In the genomic region with DNA sequence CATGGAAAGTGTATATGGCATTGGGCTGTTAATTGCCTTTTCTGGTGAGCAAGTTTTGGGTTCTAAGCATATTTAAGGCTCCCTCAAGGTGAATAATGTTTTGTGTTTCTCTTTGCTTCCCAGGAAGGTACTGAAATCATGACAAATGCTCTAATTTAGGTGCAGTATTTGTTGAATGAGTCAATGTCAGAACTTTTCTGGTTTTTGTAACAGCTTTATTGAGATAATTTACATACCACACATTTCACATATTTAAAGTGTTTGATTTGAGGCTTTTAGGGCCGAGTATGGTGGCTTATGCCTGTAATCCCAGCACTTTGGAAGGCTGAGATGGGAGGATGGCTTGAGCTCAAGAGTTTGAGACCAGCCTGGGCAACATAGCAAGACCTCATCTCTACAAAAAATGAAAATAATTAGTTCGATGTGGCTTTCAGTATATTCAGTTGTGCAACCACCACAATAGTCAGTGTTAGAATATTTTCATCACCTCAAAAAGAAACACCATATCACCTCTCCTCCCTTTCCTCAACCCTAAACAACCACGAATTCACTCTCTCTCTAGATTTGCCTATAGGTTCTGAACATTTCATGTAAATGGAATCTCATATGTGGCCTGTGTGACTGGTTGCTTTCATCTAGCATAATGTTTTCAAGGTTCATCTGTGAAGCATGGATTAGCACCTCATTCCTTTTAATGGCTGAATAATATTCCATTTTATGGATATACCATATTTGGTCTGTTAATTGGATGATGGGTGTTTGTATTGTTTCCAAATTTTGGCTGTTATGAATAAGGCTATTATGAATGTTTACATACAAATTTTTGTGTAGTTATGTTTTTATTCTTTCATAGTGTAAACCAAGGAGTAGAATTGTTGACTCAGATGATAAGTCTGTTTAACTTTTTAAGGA, we compare ENCODE assay signal across 19 cellular contexts.
"Had no signal": no experiment of that assay in that cellular context is flagged by ENCODE, and none has a peak within 500 bp of the region (broad histone marks: within the 10 kb centered on the region; RNA-seq: fewer than 3 reads in every experiment).

No MANE protein-coding gene starts in this region.

- H3K27me3 Mint-ChIP-seq: brain; central memory CD8-positive, alpha-beta T cell; stimulated activated naive CD8-positive, alpha-beta T cell treated with anti-CD3 and anti-CD28 coated beads, Interleukin-15, amount 100 ng/mL, for 72 hours had no signal

- H3K27ac Mint-ChIP-seq: activated T-helper 1 cell treated with anti-CD3 and anti-CD28 coated beads, Interleukin-12 subunit alpha, Interleukin-12 subunit beta, Interleukin-2, Interleukin-4 antibody, amounts not matched to agents 30 ng/mL and 10 ng/mL and 1 ng/mL, durations not matched to agents 14 hours and 24 hours and 36 hours; brain had no signal

- H3K27me3 ChIP-seq: ovary had no signal

- FAIRE-seq: kidney, TTC549 had no signal

- H3K4me3 Mint-ChIP-seq: activated T-helper 1 cell treated with anti-CD3 and anti-CD28 coated beads, Interleukin-12 subunit alpha, Interleukin-12 subunit beta, Interleukin-2, Interleukin-4 antibody, amounts not matched to agents 30 ng/mL and 10 ng/mL and 1 ng/mL, durations not matched to agents 14 hours and 24 hours and 36 hours; brain; central memory CD8-positive, alpha-beta T cell; neural crest cell; stimulated activated naive CD8-positive, alpha-beta T cell treated with anti-CD3 and anti-CD28 coated beads, Interleukin-15, amount 100 ng/mL, for 72 hours had no signal

- H3K4me3 ChIP-seq: left ventricle myocardium inferior, ovary had no signal

- H3K36me3 ChIP-seq: left ventricle myocardium inferior, ovary had no signal

- H3K9me3 ChIP-seq: left ventricle myocardium inferior, ovary had no signal

- H3K27ac ChIP-seq: epithelial cell of prostate, ovary had no signal

- ATAC-seq: stimulated activated naive CD8-positive, alpha-beta T cell treated with anti-CD3 and anti-CD28 coated beads, Interleukin-15, amount 100 ng/mL, for 72 hours had no signal

- DNase-seq: activated CD4-positive, alpha-beta T cell treated with anti-CD3 and anti-CD28 coated beads, Interleukin-2, amount 50 U/mL, for 4 hours; activated CD4-positive, CD25-positive, alpha-beta regulatory T cell; activated naive CD4-positive, alpha-beta T cell treated with Interleukin-2 at 50 U/mL for 16 hours; amniotic stem cell; cortex of kidney; effector CD8-positive, alpha-beta T cell; kidney; left ventricle myocardium inferior; mesendoderm; ovary; stimulated activated CD4-positive, alpha-beta T cell treated with anti-CD3 and anti-CD28 coated beads, Interleukin-4, amount 100 ng/mL, for 1 hour; stimulated activated naive CD8-positive, alpha-beta T cell treated with anti-CD3 and anti-CD28 coated beads, Interleukin-15, amount 100 ng/mL, for 72 hours; T-helper 2 cell had no signal

- H3K4me1 Mint-ChIP-seq: neural crest cell had no signal
